20 cellular contexts compared by ENCODE assay signal in genomic region chr22:49954354-49954753, GRCh38. TPM values are rescaled to one million over a fixed set of nuclear protein-coding genes. Genes with fewer than 3 reads are reported as not detected.
DNase-seq lines count a peak whose midpoint lies in the region; ATAC-seq and TF ChIP-seq lines count a peak whose summit lies in the region.
"Had no signal": no experiment of that assay in that cellular context is flagged by ENCODE, and none has a peak within 500 bp of the region (broad histone marks: within the 10 kb centered on the region; RNA-seq: fewer than 3 reads in every experiment).

No MANE protein-coding gene starts in this region.

- no peak for TF ChIP-seq POLR2A in IMR-90 (IDR thresholded peaks at IDR 0.05; ENCODE audit: low read depth, low read length)
- TF ChIP-seq POLR2A in heart left ventricle (IDR thresholded peaks at IDR 0.05) = no peak

- H2AFZ ChIP-seq in IMR-90 (replicated peaks; ENCODE audit: low read length, poor library complexity) (peak overlapping the region; percentile 76), GM23338 (no peak overlapping the region)

- no TSS peak for BruUV-seq in IMR-90 (replicated peaks; lab: Mats Ljungman, UMichigan)

- no peaks in the 10 kb centered on the region for H4K20me1 ChIP-seq in IMR-90 (ENCODE audit: insufficient read depth, low read length)
- H4K20me1 ChIP-seq in GM23338 (replicated peaks; ENCODE audit: insufficient read depth) = no peaks in the 10 kb centered on the region

- peak overlapping the region; percentile 100 for H3K4ac ChIP-seq in IMR-90 (ENCODE audit: low read depth, low read length)

- peak overlapping the region in 1 of 2 experiments; percentile 56; a peak in 2 of 4 replicates for H4K8ac ChIP-seq in IMR-90 (ENCODE audit: low read depth in 2 of 2, low read length in 2 of 2)

- peak overlapping the region; percentile 25; the same call in 1 of the 2 replicates for H2BK20ac ChIP-seq in IMR-90 (ENCODE audit: low read depth, low read length)

- POLR2A ChIA-PET in IMR-90 (lab: Charles Lee; ENCODE audit: unreplicated experiment) = no interaction called here

- no peak overlapping the region for H3K23ac ChIP-seq in IMR-90 (ENCODE audit: low read depth, low read length)

- in situ Hi-C loops in IMR-90 (cut with MboI; ENCODE audit: low sequenced_read_pairs) = no loop called here

- H3K56ac ChIP-seq in IMR-90 (ENCODE audit: extremely low read depth, insufficient read depth, low read length) = no peak overlapping the region

- intact Hi-C loops in IMR-90 (cut with micrococcal nuclease) (no loop called here), heart left ventricle (cut with DNase I) (no loop called here)

- H3K18ac ChIP-seq in IMR-90 (ENCODE audit: low read depth, low read length) = peak overlapping the region; percentile 41; the same call in 1 of the 2 replicates

- peak overlapping the region; percentile 86 for H2BK5ac ChIP-seq in IMR-90 (ENCODE audit: low read depth, low read length, poor library complexity, severe bottlenecking)

- H3K9me2 ChIP-seq in GM23338 (ENCODE audit: insufficient read depth) = no peaks in the 10 kb centered on the region

- no peak for TF ChIP-seq CTCF in IMR-90 (conservative IDR thresholded peaks at IDR 0.05; ENCODE audit: low read depth, low read length)
- no peak for TF ChIP-seq CTCF in heart left ventricle (IDR thresholded peaks at IDR 0.05)
- no peak for TF ChIP-seq CTCF in mesothelial cell of epicardium (IDR thresholded peaks at IDR 0.05; ENCODE audit: unreplicated experiment)
- TF ChIP-seq CTCF in GM23338 (conservative IDR thresholded peaks at IDR 0.05; ENCODE audit: low read depth in 2 of 2) = no peak

- H3K9me3 Mint-ChIP-seq in mesothelial cell of epicardium (no peaks in the 10 kb centered on the region), GM23338 (no peaks in the 10 kb centered on the region)
- no peaks in the 10 kb centered on the region for H3K9me3 Mint-ChIP-seq in stimulated activated memory B cell treated with anti-CD40 and anti-IgM and Interleukin-4, amounts not matched to agents 10 μg/mL and 1 μg/mL and 100 μg/mL, for 72 hours
- H3K9me3 Mint-ChIP-seq: activated naive CD4-positive, alpha-beta T cell treated with anti-CD3 and anti-CD28 coated beads for 36 hours had no signal

- H3K14ac ChIP-seq in IMR-90 (replicated peaks; ENCODE audit: low read depth, low read length) = peak overlapping the region; percentile 11; the same call in 1 of the 2 replicates

- ATAC-seq in IMR-90 (ENCODE audit: low read depth) (no peak), heart left ventricle (peak; percentile 75 to 92 (median 86)), GM23338 (no peak), GM18868 (IDR thresholded peaks at IDR 0.05; ENCODE audit: unreplicated experiment) (no peak)
- no peak for ATAC-seq in stimulated activated memory B cell treated with anti-CD40 and anti-IgM and Interleukin-4, amounts not matched to agents 10 μg/mL and 1 μg/mL and 100 μg/mL, for 72 hours
- ATAC-seq: sciatic nerve had no signal

- 100% methylated on average over 2 of the region's 8 CpGs; no CpG with 5 or more reads in 1 of the 2 experiments for WGBS in IMR-90 (ENCODE audit: extremely low coverage in 2 of 2, insufficient read length in 1 of 2), 2 experiments
- WGBS in heart left ventricle, 4 donors = 49 to 73% (median 55%) methylated on average over 3 to 8 of the region's 8 CpGs

- H3K4me1 ChIP-seq in IMR-90 (ENCODE audit: control insufficient read depth, insufficient read depth, low read length) (peaks cover 40% of the 10 kb centered on the region), heart left ventricle (peaks cover 10 to 46% (median 33%) of the 10 kb centered on the region in 12 donors), GM23338 (ENCODE audit: insufficient read depth) (no peaks in the 10 kb centered on the region)

- 0 out of 2 replicates have a peak overlapping the region, but pooled peaks have one; percentile 64 for H4K5ac ChIP-seq in IMR-90 (ENCODE audit: low read depth, low read length)

- H3K27me3 Mint-ChIP-seq in mesothelial cell of epicardium (ENCODE audit: low read depth) (no peaks in the 10 kb centered on the region), GM23338 (ENCODE audit: insufficient read depth, low read depth, poor library complexity) (peaks cover 5% of the 10 kb centered on the region)
- no peaks in the 10 kb centered on the region for H3K27me3 Mint-ChIP-seq in stimulated activated memory B cell treated with anti-CD40 and anti-IgM and Interleukin-4, amounts not matched to agents 10 μg/mL and 1 μg/mL and 100 μg/mL, for 72 hours

- H2AK9ac ChIP-seq in IMR-90 (replicated peaks; ENCODE audit: low read depth, low read length, poor library complexity) = peak overlapping the region; percentile 99

- H3K79me1 ChIP-seq in IMR-90 (ENCODE audit: low read depth in 1 of 2, low read length in 2 of 2) = peaks cover under 1 to 5% of the 10 kb centered on the region in 2 experiments; a peak in 1 of 4 replicates

- no peaks in the 10 kb centered on the region for H3F3A ChIP-seq in GM23338 (replicated peaks; ENCODE audit: low read depth)

- dilution Hi-C loops in IMR-90 (cut with HindIII; ENCODE audit: low sequenced_read_pairs, unreplicated experiment) = no loop called here

- no peak for TF ChIP-seq RAD21 in IMR-90 (IDR thresholded peaks at IDR 0.05; ENCODE audit: low read length)

- peak overlapping the region; percentile 66 for H2AK5ac ChIP-seq in IMR-90 (ENCODE audit: low read depth, low read length)

- H3K4me3 ChIP-seq in IMR-90 (ENCODE audit: insufficient read depth, low read depth, low read length) = no peak overlapping the region
- no peak overlapping the region for H3K4me3 ChIP-seq in heart left ventricle
- no peak overlapping the region for H3K4me3 ChIP-seq in GM23338
- H3K4me3 ChIP-seq: colonic mucosa, Peyer's patch had no signal

- CTCF ChIA-PET in IMR-90 (lab: Yijun Ruan, JAX) = no interaction called here

- H3K79me2 ChIP-seq in GM23338 (replicated peaks; ENCODE audit: insufficient read depth) = no peaks in the 10 kb centered on the region

- H3K4me1 Mint-ChIP-seq in mesothelial cell of epicardium = peaks cover 47% of the 10 kb centered on the region
- peaks cover 36% of the 10 kb centered on the region for H3K4me1 Mint-ChIP-seq in stimulated activated memory B cell treated with anti-CD40 and anti-IgM and Interleukin-4, amounts not matched to agents 10 μg/mL and 1 μg/mL and 100 μg/mL, for 72 hours
- H3K4me1 Mint-ChIP-seq in GM23338 = peaks cover 10% of the 10 kb centered on the region; the same call in 2 of the 3 replicates

- H2BK120ac ChIP-seq in IMR-90 (ENCODE audit: low read depth, low read length) = peak overlapping the region; percentile 94

- H3K9ac ChIP-seq in IMR-90 (ENCODE audit: low read depth, low read length) = no peak overlapping the region

- no peak overlapping the region for H3K4me2 ChIP-seq in IMR-90 (ENCODE audit: low read depth, low read length)
- no peak overlapping the region for H3K4me2 ChIP-seq in GM23338

- H3K27ac ChIP-seq in IMR-90 (ENCODE audit: insufficient read depth, low read length) (no peak overlapping the region), heart left ventricle (peak overlapping the region; percentile 2 to 86 (median 80)), GM23338 (ENCODE audit: low read depth) (no peak overlapping the region)
- H3K27ac ChIP-seq: colonic mucosa, Peyer's patch had no signal

- H3K36me3 Mint-ChIP-seq in mesothelial cell of epicardium (no peaks in the 10 kb centered on the region), GM23338 (ENCODE audit: low read depth) (no peaks in the 10 kb centered on the region)
- H3K36me3 Mint-ChIP-seq in stimulated activated memory B cell treated with anti-CD40 and anti-IgM and Interleukin-4, amounts not matched to agents 10 μg/mL and 1 μg/mL and 100 μg/mL, for 72 hours = no peaks in the 10 kb centered on the region

- DNase-seq in IMR-90 = no peak
- peak in 4 of 5 donors; percentile 70 to 87 (median 81) for DNase-seq in heart left ventricle
- no peak for DNase-seq in mesothelial cell of epicardium (ENCODE audit: low spot score in 2 of 2, unreplicated experiment in 2 of 2)
- no peak for DNase-seq in GM23338 (ENCODE audit: low spot score)
- DNase-seq in NCI-H1048 (lab: John Stamatoyannopoulos, UW) = no peak
- DNase-seq in mesenteric fat pad (ENCODE audit: low spot score) = no peak
- DNase-seq: activated CD4-positive, alpha-beta T cell treated with anti-CD3 and anti-CD28 coated beads, Interleukin-2, amount 50 U/mL, for 4 hours; activated naive CD4-positive, alpha-beta T cell treated with anti-CD3 and anti-CD28 coated beads for 36 hours; activated T-cell treated with anti-CD3 and anti-CD28 coated beads, Interleukin-2, amount 50 U/mL, for 1 hour; colonic mucosa; KBM-7; NCI-H82; Peyer's patch; stimulated activated CD4-positive, alpha-beta T cell treated with anti-CD3 and anti-CD28 coated beads, Interleukin-2, amount 100 ng/mL, for 48 hours had no signal

- H2BK15ac ChIP-seq in IMR-90 (ENCODE audit: low read depth, low read length) = peak overlapping the region; percentile 71; the same call in 2 of the 3 replicates

- H3K36me3 ChIP-seq in IMR-90 (ENCODE audit: control insufficient read depth, insufficient read depth, low read length) (no peaks in the 10 kb centered on the region), heart left ventricle (no peaks in the 10 kb centered on the region), GM23338 (ENCODE audit: insufficient read depth) (no peaks in the 10 kb centered on the region)
- H3K36me3 ChIP-seq: colonic mucosa, Peyer's patch had no signal

- peak overlapping the region; percentile 76 for H4K91ac ChIP-seq in IMR-90 (ENCODE audit: insufficient read depth, low read depth, low read length)

- peaks cover 23% of the 10 kb centered on the region for H3K9me1 ChIP-seq in IMR-90 (ENCODE audit: insufficient read depth, low read length)

- H3K4me3 Mint-ChIP-seq in mesothelial cell of epicardium = no peak overlapping the region
- H3K4me3 Mint-ChIP-seq in stimulated activated memory B cell treated with anti-CD40 and anti-IgM and Interleukin-4, amounts not matched to agents 10 μg/mL and 1 μg/mL and 100 μg/mL, for 72 hours = no peak overlapping the region
- no peak overlapping the region for H3K4me3 Mint-ChIP-seq in GM23338
- H3K4me3 Mint-ChIP-seq: activated naive CD4-positive, alpha-beta T cell treated with anti-CD3 and anti-CD28 coated beads for 36 hours had no signal

- peak overlapping the region; percentile 59 for H3K27ac Mint-ChIP-seq in mesothelial cell of epicardium
- peak overlapping the region; percentile 77 for H3K27ac Mint-ChIP-seq in stimulated activated memory B cell treated with anti-CD40 and anti-IgM and Interleukin-4, amounts not matched to agents 10 μg/mL and 1 μg/mL and 100 μg/mL, for 72 hours
- no peak overlapping the region for H3K27ac Mint-ChIP-seq in GM23338
- H3K27ac Mint-ChIP-seq: activated naive CD4-positive, alpha-beta T cell treated with anti-CD3 and anti-CD28 coated beads for 36 hours had no signal

- H3K27me3 ChIP-seq in IMR-90 (ENCODE audit: control insufficient read depth, insufficient read depth, low read length) (no peaks in the 10 kb centered on the region), heart left ventricle (no peaks in the 10 kb centered on the region), GM23338 (ENCODE audit: insufficient read depth) (peaks cover 6% of the 10 kb centered on the region; the same call in 1 of the 2 replicates)
- H3K27me3 ChIP-seq: colonic mucosa, Peyer's patch had no signal

- no peaks in the 10 kb centered on the region for H3K9me3 ChIP-seq in IMR-90 (ENCODE audit: control insufficient read depth, insufficient read depth, low read length)
- H3K9me3 ChIP-seq in heart left ventricle = no peaks in the 10 kb centered on the region
- H3K9me3 ChIP-seq: colonic mucosa, Peyer's patch had no signal

RNA-seq across cellular contexts. Expression of gene PIM3, which starts 6.2 kb away (rescaled TPM):
- total RNA-seq in IMR-90 (2012; rRNA removed) (8.6 and 10.3 TPM in 2 replicates), heart left ventricle (100 to 1,000 TPM in 1 of 9 donors, 10 to 100 TPM in 8; 37.7 to 118 (median 51.0) TPM), mesothelial cell of epicardium (57.5 to 62.5 TPM (median 59.8 TPM) in 3 replicates), mesenteric fat pad (124 TPM)
- polyA plus RNA-seq in IMR-90 (2012; rRNA removed) (24.7 and 28.6 TPM in 2 replicates), heart left ventricle (10 to 100 TPM; 45.1 to 50.2 TPM), GM23338 (2016; fragmentation: Nextera tagmentation; extraction: Ambion mirVana) (17.7 and 18.8 TPM in 2 replicates)
- polyA plus RNA-seq in IMR-90 (2012; cell fraction: cytosol; rRNA removed) = 31.4 and 45.1 TPM in 2 replicates
- polyA plus RNA-seq in IMR-90 (2012; cell fraction: nucleus; rRNA removed; ENCODE audit: low replicate concordance) = 37.2 and 85.2 TPM in 2 replicates
- 30.6 and 37.3 TPM in 2 replicates for total RNA-seq in GM23338 (2014; rRNA removed; shearing (Covaris generic))

RNA-seq across cellular contexts. Expression of gene CRELD2, which starts 35.9 kb away (rescaled TPM):
- total RNA-seq in IMR-90 (2012; rRNA removed) (36.1 and 36.2 TPM in 2 replicates), heart left ventricle (10 to 100 TPM; 16.7 to 36.2 (median 21.6) TPM), mesothelial cell of epicardium (41.4 to 42.2 TPM (median 41.9 TPM) in 3 replicates), mesenteric fat pad (36.5 TPM)
- polyA plus RNA-seq in IMR-90 (2012; rRNA removed) (70.7 and 82.0 TPM in 2 replicates), heart left ventricle (10 to 100 TPM; 15.0 to 70.3 TPM), GM23338 (2016; fragmentation: Nextera tagmentation; extraction: Ambion mirVana) (47.7 and 49.4 TPM in 2 replicates)
- 110 and 153 TPM in 2 replicates for polyA plus RNA-seq in IMR-90 (2012; cell fraction: cytosol; rRNA removed)
- 79.2 and 119 TPM in 2 replicates for polyA plus RNA-seq in IMR-90 (2012; cell fraction: nucleus; rRNA removed; ENCODE audit: low replicate concordance)
- 34.4 and 35.7 TPM in 2 replicates for total RNA-seq in GM23338 (2014; rRNA removed; shearing (Covaris generic))

RNA-seq across cellular contexts. Expression of gene ALG12, which starts 36.1 kb away (rescaled TPM):
- total RNA-seq in IMR-90 (2012; rRNA removed) = 5.6 and 7.2 TPM in 2 replicates
- polyA plus RNA-seq in IMR-90 (2012; rRNA removed) = 10.9 and 11.2 TPM in 2 replicates
- 18.8 and 22.7 TPM in 2 replicates for polyA plus RNA-seq in IMR-90 (2012; cell fraction: cytosol; rRNA removed)
- 13.5 and 24.8 TPM in 2 replicates for polyA plus RNA-seq in IMR-90 (2012; cell fraction: nucleus; rRNA removed; ENCODE audit: low replicate concordance)
- 10 to 100 TPM in 8 of 9 donors, 1 to 10 TPM in 1; 9.8 to 26.8 (median 15.2) TPM for total RNA-seq in heart left ventricle
- polyA plus RNA-seq in heart left ventricle = 10 to 100 TPM in 1 of 2 donors, 1 to 10 TPM in 1; 9.1 to 12.4 TPM
- 26.4 to 30.9 TPM (median 26.8 TPM) in 3 replicates for total RNA-seq in mesothelial cell of epicardium
- total RNA-seq in GM23338 (2014; rRNA removed; shearing (Covaris generic)) = 23.3 and 26.9 TPM in 2 replicates
- polyA plus RNA-seq in GM23338 (2016; fragmentation: Nextera tagmentation; extraction: Ambion mirVana) = 18.7 and 21.8 TPM in 2 replicates
- total RNA-seq in mesenteric fat pad = 12.5 TPM

RNA-seq across cellular contexts. Expression of gene IL17REL, which starts 58.2 kb away (rescaled TPM):
- total RNA-seq in IMR-90 (2012; rRNA removed) (not detected in 2 replicates), heart left ventricle (not detected), mesothelial cell of epicardium (0.29 to 0.31 TPM (median 0.31 TPM) in 3 replicates), mesenteric fat pad (not detected)
- polyA plus RNA-seq in IMR-90 (2012; rRNA removed) (not detected in 2 replicates), heart left ventricle (not detected), GM23338 (2016; fragmentation: Nextera tagmentation; extraction: Ambion mirVana) (not detected in 2 replicates)
- 0.01 TPM in 1 of 2 replicates, not detected in the other for polyA plus RNA-seq in IMR-90 (2012; cell fraction: cytosol; rRNA removed)
- 0.04 and 0.05 TPM in 2 replicates for polyA plus RNA-seq in IMR-90 (2012; cell fraction: nucleus; rRNA removed; ENCODE audit: low replicate concordance)
- total RNA-seq in GM23338 (2014; rRNA removed; shearing (Covaris generic)) = 0.31 TPM in 1 of 2 replicates, not detected in the other
- total RNA-seq: epithelial cell of proximal tubule, glomerular endothelial cell, H4, sciatic nerve had no signal

Comparison
In these comparisons a context has a peak if more than half of its experiments do, and no peak if none do; other contexts are left out.
1. ATAC-seq: peak in heart left ventricle (4 of 4); none in IMR-90 (single experiment), stimulated activated memory B cell treated with anti-CD40 and anti-IgM and Interleukin-4, amounts not matched to agents 10 μg/mL and 1 μg/mL and 100 μg/mL, for 72 hours (single experiment), GM23338 (single experiment) and GM18868 (single experiment).
2. DNase-seq: peak in heart left ventricle (4 of 5); none in IMR-90 (single experiment), mesothelial cell of epicardium (0 of 2), GM23338 (single experiment), NCI-H1048 (single experiment) and mesenteric fat pad (single experiment).
3. H3K27ac ChIP-seq: peak in heart left ventricle (12 of 12); none in IMR-90 (single experiment) and GM23338 (single experiment).